In the genomic region with DNA sequence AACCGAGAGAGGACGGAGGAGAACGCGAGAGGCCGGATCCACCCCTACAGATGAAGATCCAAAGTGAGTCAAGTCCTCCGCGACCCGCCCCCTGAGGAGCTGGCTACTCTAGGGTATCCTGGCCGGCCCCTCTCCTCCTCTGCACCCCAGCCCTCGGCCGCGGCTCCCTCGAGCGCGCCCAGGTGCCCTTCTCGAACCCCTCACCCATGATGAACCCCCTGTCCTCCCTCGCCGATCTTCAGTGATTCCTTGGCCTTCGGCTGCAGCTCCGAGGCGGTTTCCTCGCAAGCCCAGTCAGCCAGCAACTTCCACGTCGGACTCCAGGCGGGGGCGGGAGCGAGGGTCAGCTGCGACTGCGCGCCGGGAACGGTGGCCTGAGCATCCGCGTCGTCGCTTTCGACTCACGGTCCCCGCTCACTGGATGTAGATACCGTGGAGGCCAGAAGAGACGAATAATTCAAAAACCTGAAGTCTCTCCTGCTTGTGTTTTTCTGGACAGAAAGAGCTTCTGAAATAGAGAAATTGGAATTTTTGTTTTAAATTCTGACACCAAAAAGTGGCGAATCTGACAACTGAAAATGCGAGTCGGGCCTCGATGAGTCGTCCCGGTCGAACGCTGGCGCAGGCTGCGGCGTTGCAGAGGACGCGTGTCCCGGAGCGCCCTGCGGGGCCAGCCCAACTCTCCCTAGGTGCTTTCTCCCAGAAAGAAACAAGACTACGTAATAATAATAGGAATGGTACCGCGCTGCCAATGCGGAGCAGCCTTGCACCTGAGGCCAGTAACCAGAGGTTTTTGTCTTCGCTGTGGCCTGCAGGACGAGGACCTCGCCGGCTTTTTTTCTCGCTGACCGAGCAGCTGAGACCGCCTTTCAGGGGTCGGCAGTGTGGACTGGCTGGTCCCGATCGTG, we compare ENCODE assay signal across 8 cellular contexts. TPM values are rescaled to one million over a fixed set of nuclear protein-coding genes. Genes with fewer than 3 reads are reported as not detected.
A peak's percentile ranks its signal among the peaks of the same experiment; 100 is the strongest.
DNase-seq lines count a peak whose midpoint lies in the region; ATAC-seq lines count a peak whose summit lies in the region.

A gene (minus strand): TSS at position 335 of the 908 bp plus-strand sequence. CDS start 127 bp downstream, at position 208.

- CTCF ChIA-PET in activated CD4-positive, alpha-beta T cell treated with anti-CD3 and anti-CD28 coated beads, Interleukin-2, amount 10 ng/mL, durations not matched to agents 7 days and 5 days (lab: Charles Lee), result interaction anchor here (0.9 to 1.5 kb wide), 3 partner anchors 10 to 414 kb away, joined by 3 to 4 read pairs (median 3); no protein-coding TSS in a partner anchor

- POLR2A ChIA-PET in activated CD4-positive, alpha-beta T cell treated with anti-CD3 and anti-CD28 coated beads, Interleukin-2, amount 10 ng/mL, durations not matched to agents 7 days and 5 days (lab: Charles Lee), result interaction anchor here (0.6 kb wide), 1 partner anchor 208 kb away, joined by 3 read pairs; no protein-coding TSS in a partner anchor

- H3K36me3 Mint-ChIP-seq in activated CD4-positive, alpha-beta T cell treated with anti-CD3 and anti-CD28 coated beads, Interleukin-2, amount 10 ng/mL, durations not matched to agents 7 days and 5 days (ENCODE audit: low read depth), result no peaks in the 10 kb centered on the region

- H3K9me3 Mint-ChIP-seq in activated CD4-positive, alpha-beta T cell treated with anti-CD3 and anti-CD28 coated beads, Interleukin-2, amount 10 ng/mL, durations not matched to agents 7 days and 5 days, result no peaks in the 10 kb centered on the region

- H3K27ac ChIP-seq in BLaER1, result peak within 1 kb of the TSS; percentile 98

- H3K9ac ChIP-seq in BLaER1, result peak within 1 kb of the TSS; percentile 96

- peaks cover 6% of the 10 kb centered on the region for H3K27me3 Mint-ChIP-seq in activated CD4-positive, alpha-beta T cell treated with anti-CD3 and anti-CD28 coated beads, Interleukin-2, amount 10 ng/mL, durations not matched to agents 7 days and 5 days

- no peaks in the 10 kb centered on the region for H3K27me3 ChIP-seq in BLaER1

- peak within 1 kb of the TSS; percentile 91 for H3K4me2 ChIP-seq in BLaER1

- H4K20me1 ChIP-seq in BLaER1, result peaks cover 42% of the 10 kb centered on the region

- H3K4me1 Mint-ChIP-seq in activated CD4-positive, alpha-beta T cell treated with anti-CD3 and anti-CD28 coated beads, Interleukin-2, amount 10 ng/mL, durations not matched to agents 7 days and 5 days, result peaks cover 21% of the 10 kb centered on the region

- H3K27ac Mint-ChIP-seq in activated CD4-positive, alpha-beta T cell treated with anti-CD3 and anti-CD28 coated beads, Interleukin-2, amount 10 ng/mL, durations not matched to agents 7 days and 5 days, result peak within 1 kb of the TSS; percentile 95

- H3K4me3 ChIP-seq in BLaER1, result peak within 1 kb of the TSS; percentile 94

- peak within 1 kb of the TSS; percentile 99 for H3K4me3 Mint-ChIP-seq in activated CD4-positive, alpha-beta T cell treated with anti-CD3 and anti-CD28 coated beads, Interleukin-2, amount 10 ng/mL, durations not matched to agents 7 days and 5 days

- no peaks in the 10 kb centered on the region for H3K9me3 ChIP-seq in BLaER1

- peak; percentile 52 for DNase-seq in GM19240 (ENCODE audit: insufficient read length, low spot score)
- DNase-seq in NCI-H526 (lab: John Stamatoyannopoulos, UW), result peak; percentile 79 to 91
- DNase-seq in activated CD4-positive, alpha-beta T cell treated with anti-CD3 and anti-CD28 coated beads, Interleukin-2, amount 10 ng/mL, durations not matched to agents 7 days and 5 days, result peak; percentile 66
- DNase-seq in cortex of kidney (lab: John Stamatoyannopoulos, UW), result peak; percentile 35
- DNase-seq in left lobe of liver (ENCODE audit: low spot score), result peak; percentile 88
- DNase-seq in stimulated activated CD4-positive, alpha-beta T cell treated with anti-CD3 and anti-CD28 coated beads, Interleukin-2, amount 100 ng/mL, for 24 hours, result peak; percentile 86

- peaks cover 4% of the 10 kb centered on the region; the same call in 1 of the 2 replicates for H3K36me3 ChIP-seq in BLaER1

- ATAC-seq in HG03457 (IDR thresholded peaks at IDR 0.05; ENCODE audit: unreplicated experiment), result peak; percentile 51
- peak; percentile 92 for ATAC-seq in left lobe of liver

- H3K4me1 ChIP-seq in BLaER1, result peaks cover 27% of the 10 kb centered on the region

RNA-seq across cellular contexts. Expression of the gene that starts here (rescaled TPM):
- 10 to 100 TPM; 47.9 to 52.2 TPM for total RNA-seq in activated CD4-positive, alpha-beta T cell treated with anti-CD3 and anti-CD28 coated beads, Interleukin-2, amount 10 ng/mL, durations not matched to agents 7 days and 5 days
- 55.0 TPM for total RNA-seq in left lobe of liver

Comparison
In these comparisons a context has a peak if more than half of its experiments do, and no peak if none do; other contexts are left out.
1. Peak in every context shown above with its lines: DNase-seq, ATAC-seq, H3K4me3 ChIP-seq and H3K27ac ChIP-seq.
2. DNase-seq: peak in every context shown above with its lines; median percentile 88 in left lobe of liver; 86 in stimulated activated CD4-positive, alpha-beta T cell treated with anti-CD3 and anti-CD28 coated beads, Interleukin-2, amount 100 ng/mL, for 24 hours; 85 in NCI-H526; 66 in activated CD4-positive, alpha-beta T cell treated with anti-CD3 and anti-CD28 coated beads, Interleukin-2, amount 10 ng/mL, durations not matched to agents 7 days and 5 days; 52 in GM19240; 35 in cortex of kidney.